Comparison of ENCODE assay signal across 8 cellular contexts in the genomic region with DNA sequence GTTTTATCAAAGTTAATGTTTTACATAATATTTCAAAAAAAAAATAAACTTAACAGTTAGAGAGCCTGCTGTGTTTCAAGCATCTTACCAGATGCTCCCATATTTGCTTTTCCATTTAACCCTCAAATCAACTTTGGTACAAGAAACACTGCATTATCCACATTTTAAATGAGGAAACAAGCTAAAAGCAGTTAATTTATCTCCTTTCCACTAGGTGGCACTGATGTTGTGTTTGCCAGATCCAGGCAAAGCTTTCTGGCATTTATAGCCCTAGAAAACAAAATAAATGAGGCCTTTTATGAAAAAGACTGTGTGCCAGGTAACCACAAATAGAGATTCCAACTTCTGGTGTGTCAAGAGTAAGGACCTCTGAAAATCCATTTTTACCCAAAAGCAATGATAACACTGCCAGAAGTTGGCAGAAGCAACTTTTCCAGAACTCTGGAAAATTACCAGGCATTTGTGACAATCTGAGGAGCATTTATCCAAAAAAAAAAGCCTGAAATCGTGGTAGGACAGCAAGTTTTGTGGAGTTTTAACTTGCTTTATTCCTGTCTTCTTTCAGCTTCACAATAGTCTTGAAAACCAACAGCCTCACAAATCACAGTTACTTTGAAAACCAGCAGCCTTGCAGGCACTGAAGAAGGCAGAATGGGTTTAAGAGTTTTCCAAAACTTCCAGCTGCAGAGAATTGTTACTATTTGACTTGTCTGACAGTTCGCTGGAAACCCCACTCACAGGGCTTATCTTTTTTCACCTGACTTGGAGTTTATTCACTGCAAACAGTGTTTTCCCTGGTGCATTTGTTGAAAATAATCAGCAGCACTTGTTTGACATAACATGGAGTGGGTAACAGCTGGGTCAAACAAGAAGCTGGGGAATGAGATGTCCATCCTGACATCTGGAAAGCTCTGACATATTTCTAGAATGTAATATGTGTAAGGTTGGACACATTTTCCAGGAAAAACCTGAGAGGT. TPM values are rescaled to one million over a fixed set of nuclear protein-coding genes. Genes with fewer than 3 reads are reported as not detected.
DNase-seq lines count a peak whose midpoint lies in the region; ATAC-seq and TF ChIP-seq lines count a peak whose summit lies in the region.

No MANE protein-coding gene starts in this region.

- ATAC-seq in gastroesophageal sphincter: no peak

- H3K4me1 ChIP-seq in gastroesophageal sphincter (peaks cover 0 to 32% (median 5%) of the 10 kb centered on the region in 3 donors), sigmoid colon (peaks cover 0 to 17% (median 7%) of the 10 kb centered on the region in 4 donors)

- H3K4me3 ChIP-seq in WERI-Rb-1 (ENCODE audit: low read depth, low read length) (no peak overlapping the region), gastroesophageal sphincter (no peak overlapping the region), sigmoid colon (no peak overlapping the region)

- DNase-seq in A172 (ENCODE audit: low spot score) (peak; percentile 36), GDM1 (lab: John Stamatoyannopoulos, UW) (peak; percentile 39), NCI-H1694 (lab: John Stamatoyannopoulos, UW) (peak; percentile 1), WERI-Rb-1 (no peak), sigmoid colon (no peak), activated gamma-delta T cell treated with Interleukin-2 at 50 U/mL for 16 hours (no peak), activated T-cell treated with anti-CD3 and anti-CD28 coated beads for 4 hours (no peak)

- TF ChIP-seq POLR2A in gastroesophageal sphincter (IDR thresholded peaks at IDR 0.05) (no peak), sigmoid colon (IDR thresholded peaks at IDR 0.05) (no peak)

- WGBS in gastroesophageal sphincter (ENCODE audit: low coverage in 1 of 2), 2 donors: 0 to 31% methylated on average over 1 to 2 of the region's 2 CpGs
- WGBS in sigmoid colon, 2 donors: 38 to 57% methylated on average over 2 of the region's 2 CpGs

- TF ChIP-seq CTCF in WERI-Rb-1 (IDR thresholded peaks at IDR 0.05; ENCODE audit: low read depth, low read length) (peak; percentile 56), gastroesophageal sphincter (IDR thresholded peaks at IDR 0.05) (peak; percentile 58 to 77 (median 70)), sigmoid colon (IDR thresholded peaks at IDR 0.05) (peak; percentile 32 to 69 (median 52))

- H3K9me3 ChIP-seq in WERI-Rb-1 (ENCODE audit: severe bottlenecking) (no peaks in the 10 kb centered on the region), gastroesophageal sphincter (no peaks in the 10 kb centered on the region), sigmoid colon (no peaks in the 10 kb centered on the region)

- intact Hi-C loops in sigmoid colon (cut with DNase I): loop anchor here (2.0 to 5.0 kb wide), 2 partner anchors 164 to 286 kb away; no protein-coding TSS in a partner anchor

- no peaks in the 10 kb centered on the region for H3K27me3 ChIP-seq in WERI-Rb-1 (ENCODE audit: insufficient read depth, low read depth, severe bottlenecking)
- H3K27me3 ChIP-seq in gastroesophageal sphincter: no peaks in the 10 kb centered on the region
- H3K27me3 ChIP-seq in sigmoid colon: no peaks in the 10 kb centered on the region

- no peak for TF ChIP-seq EP300 in gastroesophageal sphincter (IDR thresholded peaks at IDR 0.05)
- no peak for TF ChIP-seq EP300 in sigmoid colon (IDR thresholded peaks at IDR 0.05)

- H3K27ac ChIP-seq in WERI-Rb-1 (peak overlapping the region; percentile 56), gastroesophageal sphincter (peak overlapping the region in 2 of 4 donors; percentile 16 to 37), sigmoid colon (peak overlapping the region in 3 of 4 donors; percentile 1 to 46 (median 8))

- H3K36me3 ChIP-seq in WERI-Rb-1 (peaks cover 4% of the 10 kb centered on the region; the same call in 1 of the 2 replicates), gastroesophageal sphincter (peaks cover 0 to 12% of the 10 kb centered on the region in 2 donors), sigmoid colon (no peaks in the 10 kb centered on the region)

RNA-seq across cellular contexts. Expression of gene FAM162A, which starts 9.2 kb away (rescaled TPM):
- total RNA-seq in A172 (2014; rRNA removed; shearing (Covaris generic)): 41.2 and 55.3 TPM in 2 replicates
- total RNA-seq in gastroesophageal sphincter: 10 to 100 TPM; 32.7 to 46.5 (median 43.7) TPM
- total RNA-seq in sigmoid colon: 10 to 100 TPM; 37.1 to 56.6 (median 45.6) TPM
- 100 to 1,000 TPM; 200 to 298 (median 277) TPM for polyA plus RNA-seq in sigmoid colon

RNA-seq across cellular contexts. Expression of gene MIX23, which starts 10.1 kb away (rescaled TPM):
- total RNA-seq in A172 (2014; rRNA removed; shearing (Covaris generic)): 77.5 and 114 TPM in 2 replicates
- total RNA-seq in gastroesophageal sphincter (10 to 100 TPM in 3 of 4 donors, 1 to 10 TPM in 1; 8.2 to 23.8 (median 16.1) TPM), sigmoid colon (10 to 100 TPM in 3 of 4 donors, 1 to 10 TPM in 1; 8.2 to 24.8 (median 17.2) TPM)
- 10 to 100 TPM; 43.2 to 49.2 (median 44.5) TPM for polyA plus RNA-seq in sigmoid colon

RNA-seq across cellular contexts. Expression of gene WDR5B, which starts 22.7 kb away (rescaled TPM):
- 9.6 and 10.4 TPM in 2 replicates for total RNA-seq in A172 (2014; rRNA removed; shearing (Covaris generic))
- total RNA-seq in gastroesophageal sphincter: 1 to 10 TPM; 3.7 to 7.5 (median 4.1) TPM
- total RNA-seq in sigmoid colon: 1 to 10 TPM; 1.9 to 4.6 (median 2.7) TPM
- 1 to 10 TPM; 1.2 to 3.2 (median 1.2) TPM for polyA plus RNA-seq in sigmoid colon

Comparison
In these comparisons a context has a peak if more than half of its experiments do, and no peak if none do; other contexts are left out.
1. DNase-seq: peak in A172 (single experiment), GDM1 (single experiment) and NCI-H1694 (single experiment); none in WERI-Rb-1 (single experiment), sigmoid colon (single experiment), activated gamma-delta T cell treated with Interleukin-2 at 50 U/mL for 16 hours (single experiment) and activated T-cell treated with anti-CD3 and anti-CD28 coated beads for 4 hours (single experiment).
2. Peak in every context shown above with its lines, with median percentiles within 50 percentile points of each other: CTCF ChIP-seq.